In genomic region chr9:89318123-89319014, GRCh38 we compare ENCODE assay signal across 8 cellular contexts. TPM values are rescaled to one million over a fixed set of nuclear protein-coding genes. Genes with fewer than 3 reads are reported as not detected.
A peak's percentile ranks its signal among the peaks of the same experiment; 100 is the strongest.
DNase-seq lines count a peak whose midpoint lies in the region; ATAC-seq and TF ChIP-seq lines count a peak whose summit lies in the region.

Gene SECISBP2, plus strand, starts transcription at chr9:89318500. Its CDS starts 77 bp downstream, at chr9:89318577.

- ATAC-seq in GM21576 (IDR thresholded peaks at IDR 0.05; ENCODE audit: unreplicated experiment) (peak; percentile 84), mucosa of descending colon (peak; percentile 97)

- H3K9me3 ChIP-seq in mucosa of descending colon: no peaks in the 10 kb centered on the region

- no peaks in the 10 kb centered on the region for H3K36me3 ChIP-seq in mucosa of descending colon (ENCODE audit: low read depth)

- TF ChIP-seq CTCF in epithelial cell of esophagus (IDR thresholded peaks at IDR 0.05; ENCODE audit: insufficient read depth, low read depth, low read length, missing control alignments) (peak; percentile 75), mucosa of descending colon (IDR thresholded peaks at IDR 0.05) (peak; percentile 62)

- TF ChIP-seq EP300 in Ishikawa (IDR thresholded peaks at IDR 0.05; ENCODE audit: borderline replicate concordance): no peak

- intact Hi-C loops in mucosa of descending colon (cut with DNase I, micrococcal nuclease): no loop called here

- DNase-seq in DMS53 (lab: John Stamatoyannopoulos, UW) (peak; percentile 96), OCI-M2 (lab: John Stamatoyannopoulos, UW; ENCODE audit: unreplicated experiment) (peak; percentile 60), activated T-cell treated with anti-CD3 and anti-CD28 coated beads for 4 hours (peak; percentile 92), epithelial cell of esophagus (ENCODE audit: low read depth) (peak; percentile 96), mucosa of descending colon (peak; percentile 95 to 97 (median 97))
- DNase-seq in stimulated activated CD8-positive, alpha-beta memory T cell treated with anti-CD3 and anti-CD28 coated beads, Interleukin-4, amount 100 ng/mL, for 24 hours (ENCODE audit: low read depth): peak; percentile 91

- H3K4me3 ChIP-seq in epithelial cell of esophagus (ENCODE audit: low read length) (peak within 1 kb of the TSS; percentile 79), mucosa of descending colon (peak within 1 kb of the TSS; percentile 61)

- TF ChIP-seq RAD21 in Ishikawa (IDR thresholded peaks at IDR 0.05; ENCODE audit: low read depth): peak; percentile 56; the same call in 1 of the 2 replicates

- H3K4me1 ChIP-seq in mucosa of descending colon (ENCODE audit: low read depth): peaks cover 12% of the 10 kb centered on the region

TF ChIP-seq in Ishikawa, 13 proteins besides CTCF, POLR2A, EP300 and RAD21:
- TF ChIP-seq EGR1 (IDR thresholded peaks at IDR 0.05): peak; percentile 99
- peak; percentile 46; the same call in 1 of the 2 replicates for TF ChIP-seq YY1 (IDR thresholded peaks at IDR 0.05; ENCODE audit: low read depth)
- peak; percentile 93 for TF ChIP-seq CREB1 (IDR thresholded peaks at IDR 0.05; ENCODE audit: low read depth)
- TF ChIP-seq TEAD4 (IDR thresholded peaks at IDR 0.05): peak; percentile 21; the same call in 1 of the 2 replicates
- TF ChIP-seq REST (IDR thresholded peaks at IDR 0.05; ENCODE audit: low read depth): no peak
- TF ChIP-seq MAX (IDR thresholded peaks at IDR 0.05): peak; percentile 99
- TF ChIP-seq CEBPB (IDR thresholded peaks at IDR 0.05): no peak; the same call in 1 of the 2 replicates
- TF ChIP-seq TAF1 (IDR thresholded peaks at IDR 0.05; ENCODE audit: low read depth): peak; percentile 53
- no peak; the same call in 1 of the 2 replicates for TF ChIP-seq NFIC (IDR thresholded peaks at IDR 0.05)
- no peak for TF ChIP-seq FOXM1 (IDR thresholded peaks at IDR 0.05; ENCODE audit: borderline replicate concordance, low read depth)
- TF ChIP-seq ZBTB7A (IDR thresholded peaks at IDR 0.05; ENCODE audit: low read depth): peak; percentile 76; the same call in 1 of the 2 replicates
- TF ChIP-seq USF1 (IDR thresholded peaks at IDR 0.05): peak; percentile 78
- peak; percentile 76 for TF ChIP-seq TCF12 (IDR thresholded peaks at IDR 0.05; ENCODE audit: low read depth)

RNA-seq across cellular contexts. Expression of gene SECISBP2, which starts in this region (rescaled TPM):
- 10 to 100 TPM; 49.4 to 68.0 (median 50.2) TPM for total RNA-seq in mucosa of descending colon

Comparison
In these comparisons a context has a peak if more than half of its experiments do, and no peak if none do; other contexts are left out.
1. Peak in every context shown above with its lines: DNase-seq, ATAC-seq and H3K4me3 ChIP-seq.